In genomic region chr11:102617491-102618026, GRCh38 we compare ENCODE assay signal across 20 cellular contexts. TPM values are rescaled to one million over a fixed set of nuclear protein-coding genes. Genes with fewer than 3 reads are reported as not detected.
A peak's percentile ranks its signal among the peaks of the same experiment; 100 is the strongest.
DNase-seq lines count a peak whose midpoint lies in the region; ATAC-seq, FAIRE-seq and TF ChIP-seq lines count a peak whose summit lies in the region.
"Had no signal": no experiment of that assay in that cellular context is flagged by ENCODE, and none has a peak within 500 bp of the region (broad histone marks: within the 10 kb centered on the region; RNA-seq: fewer than 3 reads in every experiment).

No MANE protein-coding gene starts in this region.

- H2AFZ ChIP-seq in HepG2 (ENCODE audit: low read length) (no peak overlapping the region), H1 (ENCODE audit: low read length) (no peak overlapping the region)
- H2AFZ ChIP-seq: GM23248 had no signal

- no peak overlapping the region for H3K56ac ChIP-seq in H1 (replicated peaks; ENCODE audit: insufficient read length, low read depth, low read length)

- H3K27ac ChIP-seq in HepG2 (ENCODE audit: extremely low read length, insufficient read depth, low read length) (no peak overlapping the region), right lobe of liver (no peak overlapping the region), H1 (ENCODE audit: low read depth, low read length) (no peak overlapping the region), thyroid gland (no peak overlapping the region)
- H3K27ac ChIP-seq: GM23248 had no signal

- H3K14ac ChIP-seq in H1 (ENCODE audit: insufficient read length): no peak overlapping the region

- no peaks in the 10 kb centered on the region for H4K20me1 ChIP-seq in HepG2 (ENCODE audit: insufficient read depth, low read length)
- no peaks in the 10 kb centered on the region for H4K20me1 ChIP-seq in H1 (replicated peaks in 1 of 2; ENCODE audit: control insufficient read depth in 1 of 2, insufficient read depth in 2 of 2, low read length in 2 of 2)

- no peaks in the 10 kb centered on the region for H3K23me2 ChIP-seq in H1 (ENCODE audit: low read depth, low read length)

- H3K27me3 ChIP-seq in HepG2 (ENCODE audit: control insufficient read depth in 1 of 2, insufficient read depth in 2 of 2, low read length in 2 of 2) (no peaks in the 10 kb centered on the region), right lobe of liver (no peaks in the 10 kb centered on the region), H1 (replicated peaks in 1 of 4; ENCODE audit: control insufficient read depth in 3 of 4, extremely low read depth in 1 of 4, insufficient read depth in 3 of 4, low read length in 3 of 4) (no peaks in the 10 kb centered on the region), thyroid gland (no peaks in the 10 kb centered on the region)
- H3K27me3 ChIP-seq: BE2C had no signal

- no peak overlapping the region for H3K4me3 ChIP-seq in HepG2 (replicated peaks in 1 of 3; ENCODE audit: insufficient read depth in 1 of 3, low read depth in 2 of 3, low read length in 3 of 3)
- no peak overlapping the region for H3K4me3 ChIP-seq in right lobe of liver
- H3K4me3 ChIP-seq in H1 (ENCODE audit: extremely low read depth in 1 of 4, insufficient read depth in 2 of 4, low read depth in 3 of 4, low read length in 4 of 4): no peak overlapping the region
- no peak overlapping the region for H3K4me3 ChIP-seq in thyroid gland (replicated peaks in 1 of 3)
- H3K4me3 ChIP-seq: GM23248 had no signal

- no peak for TF ChIP-seq RAD21 in HepG2 (CRISPR knock-in tag; IDR thresholded peaks at IDR 0.05)
- no peak for TF ChIP-seq RAD21 in H1 (IDR thresholded peaks at IDR 0.05 in 1 of 2, conservative IDR thresholded peaks at IDR 0.05 in 1 of 2; ENCODE audit: low read depth in 2 of 2, low read length in 2 of 2)

- WGBS in HepG2 (ENCODE audit: low lambda C conversion rate): 0% methylated on average over 1 of the region's 1 CpG
- WGBS in right lobe of liver (ENCODE audit: insufficient coverage, low coverage, low lambda C conversion rate, missing lambda C conversion rate): 88% methylated on average over 1 of the region's 1 CpG
- 67% methylated on average over 1 of the region's 1 CpG; no CpG with 5 or more reads in 1 of the 2 experiments for WGBS in H1 (ENCODE audit: extremely low coverage in 1 of 2, insufficient coverage in 1 of 2, insufficient read length in 1 of 2, insufficient replicate concordance in 2 of 2, low coverage in 1 of 2, low lambda C conversion rate in 2 of 2, missing lambda C conversion rate in 1 of 2), 2 experiments
- WGBS in thyroid gland, 2 donors: 79 to 85% methylated on average over 1 of the region's 1 CpG

- no peak overlapping the region for H2BK5ac ChIP-seq in H1 (ENCODE audit: low read depth, low read length)

- H4K8ac ChIP-seq in H1 (ENCODE audit: extremely low read depth, insufficient read depth, low read length): no peak overlapping the region

- H3K23ac ChIP-seq in H1 (ENCODE audit: insufficient read length): no peak overlapping the region

- BruUV-seq in HepG2 (replicated peaks; lab: Mats Ljungman, UMichigan): no TSS peak

- no peak overlapping the region for H2BK12ac ChIP-seq in H1 (ENCODE audit: low read depth, low read length)

- FAIRE-seq in HepG2 (lab: Jason Lieb, UNC): no peak
- no peak for FAIRE-seq in H1 (lab: Jason Lieb, UNC)
- FAIRE-seq: GM18507 had no signal

- no peak overlapping the region for H2AK5ac ChIP-seq in H1 (ENCODE audit: low read depth, low read length)

- no peak overlapping the region for H4K91ac ChIP-seq in H1 (replicated peaks; ENCODE audit: insufficient read length, low read length)

- no peak overlapping the region for H2BK15ac ChIP-seq in H1 (ENCODE audit: low read length)

- intact Hi-C loops in HepG2 (cut with micrococcal nuclease; ENCODE audit: unreplicated experiment): no loop called here
- intact Hi-C loops in right lobe of liver (cut with DNase I): no loop called here
- intact Hi-C loops in thyroid gland (cut with DNase I): loop anchor here (10.0 kb wide), 1 partner anchor 103 kb away; no protein-coding TSS in a partner anchor

- ATAC-seq in HepG2: no peak
- ATAC-seq in right lobe of liver: no peak
- ATAC-seq in HG02571 (IDR thresholded peaks at IDR 0.05; ENCODE audit: unreplicated experiment): no peak

- no peak overlapping the region for H4K5ac ChIP-seq in H1 (ENCODE audit: insufficient read length, low read depth, low read length)

- CTCF ChIA-PET in HepG2 (lab: Yijun Ruan, JAX; ENCODE audit: low intra/inter-chr PET ratio, low total read pairs): no interaction called here
- CTCF ChIA-PET in H1 (lab: Charles Lee; ENCODE audit: partially characterized antibody): interaction anchor here (0.7 to 1.7 kb wide), 3 partner anchors 8 to 324 kb away, joined by 3 to 8 read pairs (median 3); partner anchors contain the start of gene MMP20

- no peak overlapping the region for H3K4me2 ChIP-seq in HepG2 (ENCODE audit: low read depth, low read length)
- no peak overlapping the region for H3K4me2 ChIP-seq in H1 (ENCODE audit: insufficient read depth in 1 of 2, low read depth in 2 of 2, low read length in 2 of 2)

- DNase-seq in HepG2 (ENCODE audit: low spot score): no peak
- DNase-seq in right lobe of liver: no peak
- DNase-seq in NCI-H345 (lab: John Stamatoyannopoulos, UW): peak; percentile 48
- DNase-seq in H1 (ENCODE audit: low read depth in 1 of 2, low spot score in 2 of 2): no peak
- DNase-seq in dedifferentiated amniotic fluid mesenchymal stem cell (ENCODE audit: extremely low spot score): no peak
- no peak for DNase-seq in HuH-7.5 (ENCODE audit: low spot score)
- no peak for DNase-seq in thyroid gland
- DNase-seq: BE2C, DND-41, GM23248, HCEC 1CT, MV-4-11, NCI-H1694, NCI-H2081, NCI-H510A treated with DMSO at 0.1 percent for 48 hours had no signal

- POLR2A ChIA-PET in HepG2 (lab: Yijun Ruan, JAX): no interaction called here
- POLR2A ChIA-PET in H1 (lab: Charles Lee; ENCODE audit: partially characterized antibody): no interaction called here

- in situ Hi-C loops in HepG2 (cut with HindIII; ENCODE audit: extremely low pct_ligation_motif_present, low pct_unique_long_range_greater_than_20kb): no loop called here

- H3K9me3 ChIP-seq in HepG2 (ENCODE audit: low read length) (no peaks in the 10 kb centered on the region), right lobe of liver (no peaks in the 10 kb centered on the region), H1 (ENCODE audit: insufficient read depth in 2 of 2, low read depth in 1 of 2, low read length in 1 of 2) (no peaks in the 10 kb centered on the region), thyroid gland (no peaks in the 10 kb centered on the region)
- H3K9me3 ChIP-seq: BE2C had no signal

- H2BK120ac ChIP-seq in H1 (replicated peaks; ENCODE audit: low read depth, low read length): no peak overlapping the region

- TF ChIP-seq CTCF in HepG2 (CRISPR knock-in tag; IDR thresholded peaks at IDR 0.05) (no peak), right lobe of liver (IDR thresholded peaks at IDR 0.05) (no peak), H1 (IDR thresholded peaks at IDR 0.05; ENCODE audit: control extremely low read depth in 1 of 3, insufficient read depth in 1 of 3, low read depth in 1 of 3, low read length in 3 of 3) (no peak), thyroid gland (IDR thresholded peaks at IDR 0.05) (no peak)

- H2BK20ac ChIP-seq in H1 (ENCODE audit: low read length): no peak overlapping the region

- H3K4me1 ChIP-seq in HepG2 (ENCODE audit: insufficient read depth, low read length) (peaks cover 63% of the 10 kb centered on the region), right lobe of liver (no peaks in the 10 kb centered on the region), H1 (replicated peaks in 1 of 4; ENCODE audit: control insufficient read depth in 3 of 4, insufficient read depth in 4 of 4, low read length in 3 of 4) (peaks cover 4 to 18% (median 9%) of the 10 kb centered on the region in 4 experiments), thyroid gland (no peaks in the 10 kb centered on the region)
- H3K4me1 ChIP-seq: BE2C had no signal

- no peak overlapping the region for H3K9ac ChIP-seq in HepG2 (ENCODE audit: insufficient read depth, low read depth, low read length)
- no peak overlapping the region for H3K9ac ChIP-seq in H1 (replicated peaks in 1 of 4; ENCODE audit: extremely low read depth in 1 of 4, low read depth in 3 of 4, low read length in 3 of 4)
- H3K9ac ChIP-seq: GM23248 had no signal

- H3K18ac ChIP-seq in H1 (ENCODE audit: extremely low read depth, low read length): no peak overlapping the region

- no peak overlapping the region for H3K4ac ChIP-seq in H1 (replicated peaks; ENCODE audit: insufficient read length, low read depth, low read length)

- H3K79me2 ChIP-seq in HepG2 (ENCODE audit: insufficient read depth, low read length) (no peaks in the 10 kb centered on the region), H1 (ENCODE audit: control insufficient read depth in 1 of 2, insufficient read depth in 2 of 2, low read length in 2 of 2) (no peaks in the 10 kb centered on the region)

- H3K36me3 ChIP-seq in HepG2 (replicated peaks in 1 of 2; ENCODE audit: control insufficient read depth in 1 of 2, insufficient read depth in 2 of 2, low read length in 2 of 2) (no peaks in the 10 kb centered on the region), right lobe of liver (no peaks in the 10 kb centered on the region), H1 (ENCODE audit: control insufficient read depth in 2 of 4, insufficient read depth in 4 of 4, low read length in 3 of 4) (no peaks in the 10 kb centered on the region), thyroid gland (no peaks in the 10 kb centered on the region)
- H3K36me3 ChIP-seq: BE2C had no signal

- TF ChIP-seq EP300 in HepG2 (IDR thresholded peaks at IDR 0.05; ENCODE audit: low read depth in 2 of 2, low read length in 2 of 2): no peak
- TF ChIP-seq EP300 in HepG2 (CRISPR knock-in tag; IDR thresholded peaks at IDR 0.05; ENCODE audit: borderline replicate concordance): no peak
- TF ChIP-seq EP300 in H1 (IDR thresholded peaks at IDR 0.05; ENCODE audit: borderline replicate concordance in 1 of 2, low read depth in 2 of 2, low read length in 2 of 2): no peak

- no peak for TF ChIP-seq POLR2A in HepG2 (IDR thresholded peaks at IDR 0.05; ENCODE audit: insufficient read depth in 1 of 2, low read depth in 2 of 2, low read length in 2 of 2)
- TF ChIP-seq POLR2A in right lobe of liver (IDR thresholded peaks at IDR 0.05): no peak
- TF ChIP-seq POLR2A in H1 (IDR thresholded peaks at IDR 0.05; ENCODE audit: control extremely low read depth in 1 of 2, low read depth in 2 of 2, low read length in 2 of 2): no peak
- no peak for TF ChIP-seq POLR2A in thyroid gland (IDR thresholded peaks at IDR 0.05)

- no peaks in the 10 kb centered on the region for H3K79me1 ChIP-seq in H1 (ENCODE audit: low read depth, low read length)

RNA-seq across cellular contexts. Expression of gene MMP20, which starts 7.6 kb away (rescaled TPM):
- total RNA-seq in HepG2 (2016; rRNA removed; fragmentation: Illumina TruSeq; extraction: Trizol): not detected in 2 replicates
- not detected in 2 replicates for total RNA-seq in HepG2 (2016; cell fraction: cytosol; rRNA removed; fragmentation: Illumina TruSeq; extraction: Trizol; ENCODE audit: low read depth)
- total RNA-seq in HepG2 (2016; cell fraction: insoluble cytoplasmic fraction; rRNA removed; fragmentation: Illumina TruSeq; extraction: Trizol): not detected in 2 replicates
- not detected in 2 replicates for total RNA-seq in HepG2 (2016; cell fraction: membrane; rRNA removed; fragmentation: Illumina TruSeq; extraction: Trizol)
- total RNA-seq in HepG2 (2016; cell fraction: nucleus; rRNA removed; fragmentation: Illumina TruSeq; extraction: Trizol): not detected in 2 replicates
- polyA plus RNA-seq in HepG2 (2011; rRNA removed): 0.05 and 0.12 TPM in 2 replicates
- polyA plus RNA-seq in HepG2 (2011; cell fraction: cytosol; rRNA removed): 0.05 and 0.13 TPM in 2 replicates
- not detected in 2 replicates for polyA plus RNA-seq in HepG2 (2011; cell fraction: nucleus; rRNA removed)
- polyA plus RNA-seq in HepG2 (2012): 0.11 and 0.31 TPM in 2 replicates
- polyA plus RNA-seq in HepG2 (2016; cell fraction: cytosol; fragmentation: Illumina TruSeq; extraction: Trizol; ENCODE audit: low read depth): not detected in 2 replicates
- polyA plus RNA-seq in HepG2 (2016; cell fraction: insoluble cytoplasmic fraction; fragmentation: Illumina TruSeq; extraction: Trizol; ENCODE audit: low read depth): not detected in 2 replicates
- not detected in 2 replicates for polyA plus RNA-seq in HepG2 (2016; cell fraction: membrane; fragmentation: Illumina TruSeq; extraction: Trizol; ENCODE audit: low read depth)
- not detected in 2 replicates for polyA plus RNA-seq in HepG2 (2016; cell fraction: nucleus; fragmentation: Illumina TruSeq; extraction: Trizol; ENCODE audit: insufficient read depth, low read depth)
- not detected in 2 replicates for polyA minus RNA-seq in HepG2 (2011; rRNA and poly(A)+ RNA removed; ENCODE audit: low replicate concordance)
- not detected in 2 replicates for polyA minus RNA-seq in HepG2 (2011; cell fraction: cytosol; rRNA and poly(A)+ RNA removed)
- polyA minus RNA-seq in HepG2 (2011; cell fraction: nucleus; rRNA and poly(A)+ RNA removed): 0.25 TPM in 1 of 2 replicates, not detected in the other
- not detected for total RNA-seq in right lobe of liver
- not detected in 2 replicates for total RNA-seq in H1 (2021; fragmentation: NEBNext Ultra II Directional; extraction: Animal tissue kit (Norgen Biotek cat#: 25700))
- not detected in 2 replicates for polyA plus RNA-seq in H1 (2011; rRNA removed)
- polyA plus RNA-seq in H1 (2011; cell fraction: cytosol; rRNA removed): not detected
- not detected for polyA plus RNA-seq in H1 (2011; cell fraction: nucleus; rRNA removed)
- polyA plus RNA-seq in H1 (2012, experiment 1 of 2): not detected in 4 replicates
- not detected for polyA plus RNA-seq in H1 (2012, experiment 2 of 2)
- polyA plus RNA-seq in H1 (2013, experiment 1 of 2): not detected
- not detected for polyA plus RNA-seq in H1 (2013, experiment 2 of 2)
- polyA minus RNA-seq in H1 (2011; rRNA and poly(A)+ RNA removed): not detected in 2 replicates
- polyA minus RNA-seq in H1 (2011; cell fraction: cytosol; rRNA and poly(A)+ RNA removed): not detected
- polyA minus RNA-seq in H1 (2011; cell fraction: nucleus; rRNA and poly(A)+ RNA removed): not detected
- total RNA-seq in thyroid gland: not detected
- total RNA-seq: GM23248; HT1080; T-helper 1 cell treated with Interleukin-12 subunit alpha and Interleukin-12 subunit beta and Interleukin-4 antibody, amounts not matched to agents 30 ng/mL and 1 ng/mL, for 36 hours had no signal
- polyA plus RNA-seq: GM23248, IgD-negative memory B cell had no signal
